Comparison of ENCODE assay signal across 8 cellular contexts in the genomic region with DNA sequence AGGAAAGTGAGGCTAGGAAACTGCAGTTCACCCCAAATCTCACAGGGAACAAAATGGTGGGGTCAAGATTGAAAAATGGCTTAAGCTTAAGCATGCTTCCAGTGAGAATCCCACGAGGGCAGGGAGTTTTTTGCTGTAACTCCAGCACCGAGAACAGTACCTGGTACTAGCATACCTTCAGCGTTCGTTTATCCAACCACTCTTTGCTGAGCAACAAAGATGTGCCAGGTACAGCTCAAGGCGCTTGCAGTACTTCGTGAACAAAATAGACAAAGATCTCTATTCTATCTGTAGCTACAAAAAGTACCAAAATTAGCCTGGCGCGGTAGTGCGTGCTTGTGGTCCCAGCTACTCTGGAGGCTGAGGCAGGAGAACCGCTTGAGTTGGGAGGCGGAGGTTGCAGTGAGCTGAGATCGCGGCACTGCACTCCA. TPM values are rescaled to one million over a fixed set of nuclear protein-coding genes. Genes with fewer than 3 reads are reported as not detected.
DNase-seq lines count a peak whose midpoint lies in the region; ATAC-seq, FAIRE-seq and TF ChIP-seq lines count a peak whose summit lies in the region.

No MANE protein-coding gene starts in this region.

- CTCF ChIA-PET in HEK293 (lab: Yijun Ruan, JAX): interaction anchor here (0.5 to 0.6 kb wide), 2 partner anchors 20 to 64 kb away, joined by 3 read pairs; no protein-coding TSS in a partner anchor

- POLR2A ChIA-PET in HEK293 (lab: Yijun Ruan, JAX): interaction anchor here (0.6 to 3.7 kb wide), 5 partner anchors 10 to 1615 kb away, joined by 3 to 22 read pairs (median 4); a partner anchor contains a TSS

- TF ChIP-seq POLR2A in H54 (IDR thresholded peaks at IDR 0.05; ENCODE audit: low read depth, low read length): no peak

- peaks cover 40% of the 10 kb centered on the region for H3K79me2 ChIP-seq in ACC112 (ENCODE audit: control insufficient read depth, insufficient read depth, low read length, unreplicated experiment)

- peak overlapping the region; percentile 97 for H2AFZ ChIP-seq in ACC112 (ENCODE audit: low read length, unreplicated experiment)

- no peak for TF ChIP-seq CTCF in HEK293 (tag by site-specific recombination; IDR thresholded peaks at IDR 0.05)

- H3K9ac ChIP-seq in skeletal muscle satellite cell (ENCODE audit: low read depth, low read length): peak overlapping the region; percentile 99

- WGBS in right cardiac atrium: 52% methylated on average over 13 of the region's 13 CpGs

- H3K9me3 ChIP-seq in HEK293 (ENCODE audit: control insufficient read depth, insufficient read depth, low read depth, low read length) (no peaks in the 10 kb centered on the region), right cardiac atrium (ENCODE audit: control insufficient read depth, low read length) (no peaks in the 10 kb centered on the region), skeletal muscle satellite cell (replicated peaks; ENCODE audit: low read length) (no peaks in the 10 kb centered on the region)

- ATAC-seq in right cardiac atrium: no peak

- peak; percentile 5 for DNase-seq in activated T-helper 1 cell treated with anti-CD3 and anti-CD28 coated beads, Interleukin-12 subunit alpha, Interleukin-12 subunit beta, Interleukin-2, Interleukin-4 antibody, amounts not matched to agents 30 ng/mL and 10 ng/mL and 1 ng/mL, durations not matched to agents 14 hours and 24 hours and 36 hours (ENCODE audit: low spot score)
- DNase-seq in right cardiac atrium (no peak), NCI-H2196 (lab: John Stamatoyannopoulos, UW; ENCODE audit: unreplicated experiment) (no peak), H54 (ENCODE audit: insufficient read length, low spot score) (no peak), NCI-H526 (lab: John Stamatoyannopoulos, UW) (no peak)

- H3K4me1 ChIP-seq in ACC112 (ENCODE audit: control insufficient read depth, insufficient read depth, low read length, unreplicated experiment) (peaks cover 16% of the 10 kb centered on the region), HEK293 (ENCODE audit: control insufficient read depth, insufficient read depth, low read length) (no peaks in the 10 kb centered on the region; the same call in 1 of the 2 replicates), right cardiac atrium (ENCODE audit: control insufficient read depth, insufficient read depth, low read length) (peaks cover 7% of the 10 kb centered on the region), skeletal muscle satellite cell (ENCODE audit: control insufficient read depth, insufficient read depth, low read length) (peaks cover 9% of the 10 kb centered on the region)

- no peaks in the 10 kb centered on the region for H3K27me3 Mint-ChIP-seq in activated T-helper 1 cell treated with anti-CD3 and anti-CD28 coated beads, Interleukin-12 subunit alpha, Interleukin-12 subunit beta, Interleukin-2, Interleukin-4 antibody, amounts not matched to agents 30 ng/mL and 10 ng/mL and 1 ng/mL, durations not matched to agents 14 hours and 24 hours and 36 hours (ENCODE audit: insufficient read depth)

- H3K4me2 ChIP-seq in skeletal muscle satellite cell (ENCODE audit: low read length): peak overlapping the region; percentile 81

- H3K4me3 Mint-ChIP-seq in activated T-helper 1 cell treated with anti-CD3 and anti-CD28 coated beads, Interleukin-12 subunit alpha, Interleukin-12 subunit beta, Interleukin-2, Interleukin-4 antibody, amounts not matched to agents 30 ng/mL and 10 ng/mL and 1 ng/mL, durations not matched to agents 14 hours and 24 hours and 36 hours: peak overlapping the region; percentile 96

- peak overlapping the region; percentile 88 for H3K27ac Mint-ChIP-seq in activated T-helper 1 cell treated with anti-CD3 and anti-CD28 coated beads, Interleukin-12 subunit alpha, Interleukin-12 subunit beta, Interleukin-2, Interleukin-4 antibody, amounts not matched to agents 30 ng/mL and 10 ng/mL and 1 ng/mL, durations not matched to agents 14 hours and 24 hours and 36 hours

- no peaks in the 10 kb centered on the region for H3K36me3 Mint-ChIP-seq in activated T-helper 1 cell treated with anti-CD3 and anti-CD28 coated beads, Interleukin-12 subunit alpha, Interleukin-12 subunit beta, Interleukin-2, Interleukin-4 antibody, amounts not matched to agents 30 ng/mL and 10 ng/mL and 1 ng/mL, durations not matched to agents 14 hours and 24 hours and 36 hours (ENCODE audit: low read depth)

- H3K9me3 Mint-ChIP-seq in activated T-helper 1 cell treated with anti-CD3 and anti-CD28 coated beads, Interleukin-12 subunit alpha, Interleukin-12 subunit beta, Interleukin-2, Interleukin-4 antibody, amounts not matched to agents 30 ng/mL and 10 ng/mL and 1 ng/mL, durations not matched to agents 14 hours and 24 hours and 36 hours: no peaks in the 10 kb centered on the region

- H3K36me3 ChIP-seq in ACC112 (ENCODE audit: insufficient read depth, low read length) (no peaks in the 10 kb centered on the region), HEK293 (ENCODE audit: control insufficient read depth in 2 of 2, insufficient read depth in 1 of 2, low read length in 2 of 2) (peaks cover 0 to 2% of the 10 kb centered on the region in 2 experiments; a peak in 1 of 3 replicates), skeletal muscle satellite cell (ENCODE audit: insufficient read depth, low read length) (no peaks in the 10 kb centered on the region)

- no peaks in the 10 kb centered on the region for H3K27me3 ChIP-seq in ACC112 (ENCODE audit: insufficient read depth, low read length)
- H3K27me3 ChIP-seq in right cardiac atrium (ENCODE audit: control insufficient read depth, insufficient read depth): no peaks in the 10 kb centered on the region
- H3K27me3 ChIP-seq in skeletal muscle satellite cell (ENCODE audit: control insufficient read depth, insufficient read depth, low read length): no peaks in the 10 kb centered on the region

- H3K27ac ChIP-seq in ACC112 (ENCODE audit: low read depth, low read length): peak overlapping the region; percentile 67; the same call in 1 of the 2 replicates
- peak overlapping the region; percentile 70 for H3K27ac ChIP-seq in HEK293 (ENCODE audit: extremely low read depth, low read depth, low read length)
- H3K27ac ChIP-seq in right cardiac atrium (ENCODE audit: low read length): peak overlapping the region; percentile 98

- peaks cover 41% of the 10 kb centered on the region for H3K4me1 Mint-ChIP-seq in activated T-helper 1 cell treated with anti-CD3 and anti-CD28 coated beads, Interleukin-12 subunit alpha, Interleukin-12 subunit beta, Interleukin-2, Interleukin-4 antibody, amounts not matched to agents 30 ng/mL and 10 ng/mL and 1 ng/mL, durations not matched to agents 14 hours and 24 hours and 36 hours (ENCODE audit: low read depth)

- intact Hi-C loops in activated T-helper 1 cell treated with anti-CD3 and anti-CD28 coated beads, Interleukin-12 subunit alpha, Interleukin-12 subunit beta, Interleukin-2, Interleukin-4 antibody, amounts not matched to agents 30 ng/mL and 10 ng/mL and 1 ng/mL, durations not matched to agents 14 hours and 24 hours and 36 hours (cut with micrococcal nuclease): loop anchor here (1.0 kb wide), 2 partner anchors 51 to 556 kb away; a partner anchor contains a TSS
- intact Hi-C loops in right cardiac atrium (cut with DNase I): no loop called here

- FAIRE-seq in H54 (lab: Jason Lieb, UNC): no peak

- H3K4me3 ChIP-seq in ACC112 (ENCODE audit: low read depth, low read length): peak overlapping the region; percentile 90
- H3K4me3 ChIP-seq in HEK293 (ENCODE audit: low read depth, low read length): peak overlapping the region; percentile 98
- H3K4me3 ChIP-seq in right cardiac atrium (ENCODE audit: low read length): peak overlapping the region; percentile 97
- H3K4me3 ChIP-seq in skeletal muscle satellite cell (ENCODE audit: low read length): peak overlapping the region; percentile 80

TF ChIP-seq in HEK293, 187 proteins besides CTCF, POLR2A, EP300 and RAD21:
- TF ChIP-seq ZNF768 (tag by site-specific recombination; IDR thresholded peaks at IDR 0.05): no peak

RNA-seq across cellular contexts. Expression of a gene that starts 0.8 kb away (rescaled TPM):
- 47.2 and 50.8 TPM in 2 replicates for total RNA-seq in activated T-helper 1 cell treated with anti-CD3 and anti-CD28 coated beads, Interleukin-12 subunit alpha, Interleukin-12 subunit beta, Interleukin-2, Interleukin-4 antibody, amounts not matched to agents 30 ng/mL and 10 ng/mL and 1 ng/mL, durations not matched to agents 14 hours and 24 hours and 36 hours
- 10 to 100 TPM; 34.5 to 43.1 (median 37.4) TPM for total RNA-seq in right cardiac atrium
- polyA plus RNA-seq in right cardiac atrium: 19.8 TPM
- 22.5 and 23.6 TPM in 2 replicates for total RNA-seq in skeletal muscle satellite cell (2012; rRNA removed)

RNA-seq across cellular contexts. Expression of a gene that starts 10.0 kb away (rescaled TPM):
- total RNA-seq in activated T-helper 1 cell treated with anti-CD3 and anti-CD28 coated beads, Interleukin-12 subunit alpha, Interleukin-12 subunit beta, Interleukin-2, Interleukin-4 antibody, amounts not matched to agents 30 ng/mL and 10 ng/mL and 1 ng/mL, durations not matched to agents 14 hours and 24 hours and 36 hours: 32.8 and 33.1 TPM in 2 replicates
- total RNA-seq in right cardiac atrium: 10 to 100 TPM in 3 of 4 donors, 1 to 10 TPM in 1; 8.8 to 12.7 (median 11.4) TPM
- polyA plus RNA-seq in right cardiac atrium: 12.0 TPM
- 32.7 and 38.2 TPM in 2 replicates for total RNA-seq in skeletal muscle satellite cell (2012; rRNA removed)

RNA-seq across cellular contexts. Expression of a gene that starts 47.1 kb away (rescaled TPM):
- total RNA-seq in activated T-helper 1 cell treated with anti-CD3 and anti-CD28 coated beads, Interleukin-12 subunit alpha, Interleukin-12 subunit beta, Interleukin-2, Interleukin-4 antibody, amounts not matched to agents 30 ng/mL and 10 ng/mL and 1 ng/mL, durations not matched to agents 14 hours and 24 hours and 36 hours: 10.0 and 11.7 TPM in 2 replicates
- total RNA-seq in right cardiac atrium: 1 to 10 TPM; 4.8 to 5.5 (median 4.9) TPM
- polyA plus RNA-seq in right cardiac atrium: 1.9 TPM
- total RNA-seq in skeletal muscle satellite cell (2012; rRNA removed): 5.7 and 6.1 TPM in 2 replicates

RNA-seq across cellular contexts. Expression of a gene that starts 50.8 kb away (rescaled TPM):
- 242 and 243 TPM in 2 replicates for total RNA-seq in activated T-helper 1 cell treated with anti-CD3 and anti-CD28 coated beads, Interleukin-12 subunit alpha, Interleukin-12 subunit beta, Interleukin-2, Interleukin-4 antibody, amounts not matched to agents 30 ng/mL and 10 ng/mL and 1 ng/mL, durations not matched to agents 14 hours and 24 hours and 36 hours
- 100 to 1,000 TPM; 176 to 384 (median 284) TPM for total RNA-seq in right cardiac atrium
- 263 TPM for polyA plus RNA-seq in right cardiac atrium
- 223 and 241 TPM in 2 replicates for total RNA-seq in skeletal muscle satellite cell (2012; rRNA removed)
